In genomic region chr6:44117397-44118128, GRCh38 we compare ENCODE assay signal across 15 cellular contexts. TPM values are rescaled to one million over a fixed set of nuclear protein-coding genes. Genes with fewer than 3 reads are reported as not detected.
A peak's percentile ranks its signal among the peaks of the same experiment; 100 is the strongest.
DNase-seq lines count a peak whose midpoint lies in the region; ATAC-seq and TF ChIP-seq lines count a peak whose summit lies in the region.
"Had no signal": no experiment of that assay in that cellular context is flagged by ENCODE, and none has a peak within 500 bp of the region (broad histone marks: within the 10 kb centered on the region; RNA-seq: fewer than 3 reads in every experiment).

No MANE protein-coding gene starts in this region.

- peaks cover 94% of the 10 kb centered on the region for H4K20me1 ChIP-seq in neural progenitor cell (ENCODE audit: low read depth)

- H3K36me3 Mint-ChIP-seq in neural progenitor cell = peaks cover 20% of the 10 kb centered on the region

- H3K4me3 Mint-ChIP-seq in neural progenitor cell = peak overlapping the region; percentile 1
- H3K4me3 Mint-ChIP-seq: CD4-positive, CD25-positive, alpha-beta regulatory T cell; nephron progenitor cell had no signal

- peaks cover 10% of the 10 kb centered on the region for H3F3A ChIP-seq in neural progenitor cell (ENCODE audit: low read depth)

- intact Hi-C loops in colonic mucosa (cut with DNase I) = no loop called here

- POLR2A ChIA-PET in AG04450 (lab: Yijun Ruan, JAX) = interaction anchor here (2.4 kb wide), 1 partner anchor 129 kb away, joined by 8 read pairs; the partner anchor contains the start of gene HSP90AB1

- no peak for TF ChIP-seq RAD21 in Ishikawa (IDR thresholded peaks at IDR 0.05; ENCODE audit: low read depth)

- no peaks in the 10 kb centered on the region for H3K27me3 Mint-ChIP-seq in neural progenitor cell (ENCODE audit: insufficient read depth, low read depth)
- H3K27me3 Mint-ChIP-seq: CD4-positive, CD25-positive, alpha-beta regulatory T cell had no signal

- H3K36me3 ChIP-seq in colonic mucosa (peaks cover 7% of the 10 kb centered on the region), neural progenitor cell (peaks cover 8% of the 10 kb centered on the region)

- TF ChIP-seq EP300 in Ishikawa (IDR thresholded peaks at IDR 0.05; ENCODE audit: borderline replicate concordance) = no peak

- CTCF ChIA-PET in AG04450 (lab: Charles Lee) = interaction anchor here (1.0 to 1.6 kb wide), 4 partner anchors 8 to 21 kb away, joined by 3 to 4 read pairs (median 4); no protein-coding TSS in a partner anchor

- no peak overlapping the region for H3K27ac Mint-ChIP-seq in neural progenitor cell

- no peaks in the 10 kb centered on the region for H3K27me3 ChIP-seq in AG04450 (ENCODE audit: control insufficient read depth, insufficient read depth, low read length)
- H3K27me3 ChIP-seq in colonic mucosa = no peaks in the 10 kb centered on the region
- no peaks in the 10 kb centered on the region for H3K27me3 ChIP-seq in neural progenitor cell
- H3K27me3 ChIP-seq: adrenal gland had no signal

- H2AFZ ChIP-seq in neural progenitor cell (replicated peaks) = no peak overlapping the region

- DNase-seq in AG04450 (ENCODE audit: low read depth, low spot score) (no peak), colonic mucosa (no peak), neural progenitor cell (ENCODE audit: low spot score) (no peak), SHP77 treated with DMSO at 0.1 percent for 48 hours (lab: John Stamatoyannopoulos, UW) (no peak), GM19240 (ENCODE audit: insufficient read length, low spot score) (no peak), cerebellar cortex (ENCODE audit: low spot score) (no peak)
- DNase-seq: CD4-positive, CD25-positive, alpha-beta regulatory T cell; NCI-H1105; nephron progenitor cell; stimulated activated CD4-positive, alpha-beta T cell treated with anti-CD3 and anti-CD28 coated beads, Interleukin-2, amount 100 ng/mL, for 24 hours; stimulated activated naive CD8-positive, alpha-beta T cell treated with anti-CD3 and anti-CD28 coated beads, Interleukin-15, Interleukin-2, amounts not matched to agents 100 U/mL and 50 U/mL, for 24 hours; T-helper 9 cell had no signal

- TF ChIP-seq CTCF in AG04450 (IDR thresholded peaks at IDR 0.05; ENCODE audit: low read depth, low read length) (no peak), colonic mucosa (IDR thresholded peaks at IDR 0.05) (no peak), neural progenitor cell (IDR thresholded peaks at IDR 0.05) (no peak)

- no peak for ATAC-seq in HG03442 (IDR thresholded peaks at IDR 0.05; ENCODE audit: unreplicated experiment)
- ATAC-seq: stimulated activated naive CD8-positive, alpha-beta T cell treated with anti-CD3 and anti-CD28 coated beads, Interleukin-15, Interleukin-2, amounts not matched to agents 100 U/mL and 50 U/mL, for 24 hours had no signal

- H3K4me1 Mint-ChIP-seq in neural progenitor cell = peaks cover 15% of the 10 kb centered on the region

- H3K27ac ChIP-seq in AG04450 (ENCODE audit: low read depth, low read length) (peak overlapping the region; percentile 95), colonic mucosa (peak overlapping the region; percentile 21), neural progenitor cell (no peak overlapping the region)

- H3K4me3 ChIP-seq in AG04450 (ENCODE audit: low read depth, low read length) (no peak overlapping the region), colonic mucosa (no peak overlapping the region), neural progenitor cell (no peak overlapping the region)
- H3K4me3 ChIP-seq: adrenal gland had no signal

- H3K9ac ChIP-seq in colonic mucosa (ENCODE audit: low read depth in 2 of 2, low read length in 2 of 2) = peak overlapping the region in 1 of 2 donors; percentile 46
- H3K9ac ChIP-seq in neural progenitor cell = no peak overlapping the region

- peaks cover 13% of the 10 kb centered on the region for H3K4me1 ChIP-seq in colonic mucosa
- H3K4me1 ChIP-seq in neural progenitor cell = peaks cover 26% of the 10 kb centered on the region

- H3K79me2 ChIP-seq in neural progenitor cell (ENCODE audit: low read depth) = peaks cover 86% of the 10 kb centered on the region

- H3K9me3 ChIP-seq in AG04450 (ENCODE audit: control insufficient read depth, insufficient read depth, low read length) (no peaks in the 10 kb centered on the region), colonic mucosa (no peaks in the 10 kb centered on the region), neural progenitor cell (ENCODE audit: low read depth) (no peaks in the 10 kb centered on the region)
- H3K9me3 ChIP-seq: adrenal gland had no signal

- H3K4me2 ChIP-seq in neural progenitor cell = no peak overlapping the region

- H3K9me3 Mint-ChIP-seq in neural progenitor cell = no peaks in the 10 kb centered on the region
- H3K9me3 Mint-ChIP-seq: CD4-positive, CD25-positive, alpha-beta regulatory T cell; nephron progenitor cell had no signal

TF ChIP-seq in Ishikawa, 13 proteins besides CTCF, POLR2A, EP300 and RAD21:
- TF ChIP-seq FOXM1 (IDR thresholded peaks at IDR 0.05; ENCODE audit: borderline replicate concordance, low read depth) = no peak
- TF ChIP-seq EGR1 (IDR thresholded peaks at IDR 0.05) = no peak
- peak; percentile 39; the same call in 1 of the 2 replicates for TF ChIP-seq TEAD4 (IDR thresholded peaks at IDR 0.05)
- no peak for TF ChIP-seq ZBTB7A (IDR thresholded peaks at IDR 0.05; ENCODE audit: low read depth)
- 0 out of 2 replicates have a peak, but pooled peaks have one; percentile 7 for TF ChIP-seq MAX (IDR thresholded peaks at IDR 0.05)
- TF ChIP-seq, protein P1, sequence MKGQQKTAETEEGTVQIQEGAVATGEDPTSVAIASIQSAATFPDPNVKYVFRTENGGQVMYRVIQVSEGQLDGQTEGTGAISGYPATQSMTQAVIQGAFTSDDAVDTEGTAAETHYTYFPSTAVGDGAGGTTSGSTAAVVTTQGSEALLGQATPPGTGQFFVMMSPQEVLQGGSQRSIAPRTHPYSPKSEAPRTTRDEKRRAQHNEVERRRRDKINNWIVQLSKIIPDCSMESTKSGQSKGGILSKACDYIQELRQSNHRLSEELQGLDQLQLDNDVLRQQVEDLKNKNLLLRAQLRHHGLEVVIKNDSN (IDR thresholded peaks at IDR 0.05) = no peak
- no peak for TF ChIP-seq CREB1 (IDR thresholded peaks at IDR 0.05; ENCODE audit: low read depth)
TF ChIP-seq in Ishikawa: peak in this region for 2.

RNA-seq across cellular contexts. Expression of gene MRPL14, which starts 9.7 kb away (rescaled TPM):
- 57.3 and 64.1 TPM in 2 replicates for polyA plus RNA-seq in AG04450 (2011; rRNA removed)
- 22.5 and 31.9 TPM in 2 replicates for polyA minus RNA-seq in AG04450 (2011; rRNA and poly(A)+ RNA removed)
- 10 to 100 TPM; 72.0 to 77.7 TPM for total RNA-seq in colonic mucosa
- 40.4 and 53.5 TPM in 2 replicates for total RNA-seq in neural progenitor cell (ENCODE audit: low replicate concordance)

RNA-seq across cellular contexts. Expression of gene TMEM63B, which starts 9.8 kb away (rescaled TPM):
- 39.4 and 42.1 TPM in 2 replicates for polyA plus RNA-seq in AG04450 (2011; rRNA removed)
- 57.8 and 73.6 TPM in 2 replicates for polyA minus RNA-seq in AG04450 (2011; rRNA and poly(A)+ RNA removed)
- total RNA-seq in colonic mucosa (10 to 100 TPM; 74.3 to 95.3 TPM), neural progenitor cell (ENCODE audit: low replicate concordance) (25.4 and 30.8 TPM in 2 replicates)

RNA-seq across cellular contexts. Expression of gene CAPN11, which starts 41.1 kb away (rescaled TPM):
- 0.04 and 0.09 TPM in 2 replicates for polyA plus RNA-seq in AG04450 (2011; rRNA removed)
- not detected in 2 replicates for polyA minus RNA-seq in AG04450 (2011; rRNA and poly(A)+ RNA removed)
- total RNA-seq in colonic mucosa (1 to 10 TPM in 1 of 2 donors, not detected in 1; 2.0 TPM), neural progenitor cell (ENCODE audit: low replicate concordance) (0.40 and 0.49 TPM in 2 replicates)
- total RNA-seq: CD4-positive, CD25-positive, alpha-beta regulatory T cell had no signal
- polyA plus RNA-seq: CD4-positive, CD25-positive, alpha-beta regulatory T cell had no signal
